Comparison of ENCODE assay signal across 1 cellular context in the genomic region with DNA sequence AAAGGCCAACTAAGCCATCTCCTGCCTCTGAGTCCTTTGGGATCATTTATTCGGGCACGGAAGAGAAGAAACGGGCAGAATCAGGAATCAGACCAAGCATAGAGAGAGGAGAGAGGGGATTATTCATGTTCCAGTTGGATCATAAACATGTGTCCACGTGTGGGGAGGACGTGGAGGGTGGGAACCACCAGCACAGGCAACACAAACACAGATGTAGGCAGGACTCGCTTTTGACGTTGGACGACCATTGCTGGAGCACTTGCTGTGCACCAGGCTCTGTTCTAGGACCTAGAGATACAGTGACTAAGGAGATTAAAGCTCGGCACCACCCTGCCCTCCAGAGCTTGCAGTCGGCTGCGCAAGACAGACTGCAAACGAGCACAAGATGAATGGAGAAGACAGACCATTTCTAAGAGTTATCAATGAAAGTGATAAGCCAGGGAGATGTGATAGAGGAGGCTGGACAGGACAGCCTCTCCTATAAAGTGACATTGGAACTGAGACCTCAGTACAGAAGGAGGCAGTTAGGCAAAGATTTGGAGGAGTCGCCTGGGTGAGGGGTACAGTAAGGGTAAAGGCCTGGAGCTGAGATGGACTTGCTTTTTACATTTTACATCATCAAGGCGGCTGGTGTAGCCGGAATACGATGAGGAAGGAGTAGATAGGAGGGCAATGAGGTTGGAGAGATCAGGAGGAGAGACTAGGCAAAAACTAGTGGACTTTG.
TF ChIP-seq lines count a peak whose summit lies in the region.

No MANE protein-coding gene starts in this region.

TF ChIP-seq in HepG2, 621 proteins besides CTCF, POLR2A, EP300 and RAD21:
- no peak for TF ChIP-seq ISX (CRISPR knock-in tag; conservative IDR thresholded peaks at IDR 0.05)
- TF ChIP-seq ZSCAN9 (CRISPR knock-in tag; IDR thresholded peaks at IDR 0.05; ENCODE audit: borderline replicate concordance) = no peak
- TF ChIP-seq TP53 (CRISPR knock-in tag; conservative IDR thresholded peaks at IDR 0.05) = no peak
- 0 out of 2 replicates have a peak, but pooled peaks have one; percentile 40 for TF ChIP-seq ZNF501 (CRISPR knock-in tag; IDR thresholded peaks at IDR 0.05)
- peak; percentile 82; the same call in 1 of the 2 replicates for TF ChIP-seq ZNF672 (CRISPR knock-in tag; IDR thresholded peaks at IDR 0.05)
- no peak for TF ChIP-seq PHF8 (CRISPR knock-in tag; IDR thresholded peaks at IDR 0.05)
- no peak for TF ChIP-seq ATF7 (IDR thresholded peaks at IDR 0.05)
- 0 out of 2 replicates have a peak, but pooled peaks have one; percentile 5 for TF ChIP-seq ATF7 (CRISPR knock-in tag; IDR thresholded peaks at IDR 0.05)
- no peak for TF ChIP-seq ZNF678 (CRISPR knock-in tag; IDR thresholded peaks at IDR 0.05)
- 0 out of 2 replicates have a peak, but pooled peaks have one; percentile 19 for TF ChIP-seq TBX2 (CRISPR knock-in tag; IDR thresholded peaks at IDR 0.05; ENCODE audit: borderline replicate concordance)
- TF ChIP-seq SMAD3 (CRISPR knock-in tag; IDR thresholded peaks at IDR 0.05) = no peak
- TF ChIP-seq, protein P1, sequence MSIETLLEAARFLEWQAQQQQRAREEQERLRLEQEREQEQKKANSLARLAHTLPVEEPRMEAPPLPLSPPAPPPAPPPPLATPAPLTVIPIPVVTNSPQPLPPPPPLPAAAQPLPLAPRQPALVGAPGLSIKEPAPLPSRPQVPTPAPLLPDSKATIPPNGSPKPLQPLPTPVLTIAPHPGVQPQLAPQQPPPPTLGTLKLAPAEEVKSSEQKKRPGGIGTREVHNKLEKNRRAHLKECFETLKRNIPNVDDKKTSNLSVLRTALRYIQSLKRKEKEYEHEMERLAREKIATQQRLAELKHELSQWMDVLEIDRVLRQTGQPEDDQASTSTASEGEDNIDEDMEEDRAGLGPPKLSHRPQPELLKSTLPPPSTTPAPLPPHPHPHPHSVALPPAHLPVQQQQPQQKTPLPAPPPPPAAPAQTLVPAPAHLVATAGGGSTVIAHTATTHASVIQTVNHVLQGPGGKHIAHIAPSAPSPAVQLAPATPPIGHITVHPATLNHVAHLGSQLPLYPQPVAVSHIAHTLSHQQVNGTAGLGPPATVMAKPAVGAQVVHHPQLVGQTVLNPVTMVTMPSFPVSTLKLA (IDR thresholded peaks at IDR 0.05) = 0 out of 2 replicates have a peak, but pooled peaks have one; percentile 28
- 0 out of 2 replicates have a peak, but pooled peaks have one; percentile 6 for TF ChIP-seq ZBTB38 (CRISPR knock-in tag; IDR thresholded peaks at IDR 0.05)
- TF ChIP-seq, protein P2, sequence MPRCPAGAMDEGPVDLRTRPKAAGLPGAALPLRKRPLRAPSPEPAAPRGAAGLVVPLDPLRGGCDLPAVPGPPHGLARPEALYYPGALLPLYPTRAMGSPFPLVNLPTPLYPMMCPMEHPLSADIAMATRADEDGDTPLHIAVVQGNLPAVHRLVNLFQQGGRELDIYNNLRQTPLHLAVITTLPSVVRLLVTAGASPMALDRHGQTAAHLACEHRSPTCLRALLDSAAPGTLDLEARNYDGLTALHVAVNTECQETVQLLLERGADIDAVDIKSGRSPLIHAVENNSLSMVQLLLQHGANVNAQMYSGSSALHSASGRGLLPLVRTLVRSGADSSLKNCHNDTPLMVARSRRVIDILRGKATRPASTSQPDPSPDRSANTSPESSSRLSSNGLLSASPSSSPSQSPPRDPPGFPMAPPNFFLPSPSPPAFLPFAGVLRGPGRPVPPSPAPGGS (CRISPR knock-in tag; IDR thresholded peaks at IDR 0.05) = 0 out of 2 replicates have a peak, but pooled peaks have one; percentile 10
- TF ChIP-seq, protein P3, sequence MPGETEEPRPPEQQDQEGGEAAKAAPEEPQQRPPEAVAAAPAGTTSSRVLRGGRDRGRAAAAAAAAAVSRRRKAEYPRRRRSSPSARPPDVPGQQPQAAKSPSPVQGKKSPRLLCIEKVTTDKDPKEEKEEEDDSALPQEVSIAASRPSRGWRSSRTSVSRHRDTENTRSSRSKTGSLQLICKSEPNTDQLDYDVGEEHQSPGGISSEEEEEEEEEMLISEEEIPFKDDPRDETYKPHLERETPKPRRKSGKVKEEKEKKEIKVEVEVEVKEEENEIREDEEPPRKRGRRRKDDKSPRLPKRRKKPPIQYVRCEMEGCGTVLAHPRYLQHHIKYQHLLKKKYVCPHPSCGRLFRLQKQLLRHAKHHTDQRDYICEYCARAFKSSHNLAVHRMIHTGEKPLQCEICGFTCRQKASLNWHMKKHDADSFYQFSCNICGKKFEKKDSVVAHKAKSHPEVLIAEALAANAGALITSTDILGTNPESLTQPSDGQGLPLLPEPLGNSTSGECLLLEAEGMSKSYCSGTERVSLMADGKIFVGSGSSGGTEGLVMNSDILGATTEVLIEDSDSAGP (CRISPR knock-in tag; IDR thresholded peaks at IDR 0.05; ENCODE audit: borderline replicate concordance) = no peak
- no peak for TF ChIP-seq NAIF1 (CRISPR knock-in tag; IDR thresholded peaks at IDR 0.05; ENCODE audit: borderline replicate concordance)
- no peak for TF ChIP-seq SP1 (IDR thresholded peaks at IDR 0.05)
- TF ChIP-seq SP1 (CRISPR knock-in tag; IDR thresholded peaks at IDR 0.05) = no peak
- TF ChIP-seq ZNF263 (CRISPR knock-in tag; IDR thresholded peaks at IDR 0.05) = 0 out of 2 replicates have a peak, but pooled peaks have one; percentile 42
- no peak for TF ChIP-seq ARHGAP35 (CRISPR knock-in tag; IDR thresholded peaks at IDR 0.05; ENCODE audit: borderline replicate concordance)
TF ChIP-seq in HepG2: peak in this region for 8.
